4 cellular contexts compared by ENCODE assay signal in the genomic region with DNA sequence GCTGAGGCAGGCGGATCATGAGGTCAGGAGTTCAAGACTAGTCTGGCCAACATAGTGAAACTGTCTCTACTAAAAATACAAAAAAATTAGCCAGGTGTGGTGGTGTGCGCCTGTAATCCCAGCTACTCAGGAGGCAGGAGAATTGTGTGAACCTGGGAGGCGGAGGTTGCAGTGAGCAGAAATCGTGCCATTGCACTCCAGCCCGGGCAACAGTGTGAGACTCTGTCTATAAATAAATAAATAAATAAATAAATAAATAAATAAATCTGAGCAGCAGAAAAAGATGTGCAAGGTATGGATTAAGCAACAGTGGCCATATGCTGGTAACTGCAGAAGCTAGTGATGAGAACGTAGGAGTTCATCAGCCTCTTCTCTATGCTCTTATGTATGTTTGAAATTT. TPM values are rescaled to one million over a fixed set of nuclear protein-coding genes. Genes with fewer than 3 reads are reported as not detected.
"Had no signal": no experiment of that assay in that cellular context is flagged by ENCODE, and none has a peak within 500 bp of the region (broad histone marks: within the 10 kb centered on the region; RNA-seq: fewer than 3 reads in every experiment).

No MANE protein-coding gene starts in this region.

RNA-seq across cellular contexts. Expression of a gene that starts 35.5 kb away (rescaled TPM):
- total RNA-seq: LHCN-M2, M059J, MCF 10A, NCI-H460 had no signal
